ENCODE assay signal across 1 cellular context in the genomic region with DNA sequence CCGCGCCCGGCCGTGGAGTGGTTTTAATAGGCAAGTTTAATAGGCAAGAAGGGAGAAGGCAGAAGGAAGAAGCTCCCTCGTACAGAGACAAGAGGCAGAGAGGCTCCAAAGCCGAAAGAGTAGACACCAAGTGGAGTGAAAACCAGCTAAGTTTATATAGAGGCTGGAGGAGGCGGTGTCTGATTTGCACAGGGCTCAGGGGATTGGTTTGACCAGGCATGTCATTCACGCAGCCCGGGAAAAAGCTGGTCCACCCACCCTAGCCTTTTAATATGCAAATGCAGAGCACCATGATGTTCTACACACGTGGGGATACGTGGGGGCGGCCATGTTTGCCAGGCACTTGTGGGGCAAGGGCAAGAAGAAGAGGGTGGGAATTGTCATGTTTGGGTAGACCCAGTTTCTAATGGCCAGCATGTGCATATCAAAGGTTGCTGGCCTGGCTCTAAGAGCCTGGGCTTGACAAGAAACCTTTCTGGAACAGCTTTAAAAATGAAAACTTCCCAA.
TF ChIP-seq lines count a peak whose summit lies in the region.

No MANE protein-coding gene starts in this region.

TF ChIP-seq in GM23338, 12 proteins besides CTCF, POLR2A, EP300 and RAD21 (continued from another document):
- TF ChIP-seq, protein P1, sequence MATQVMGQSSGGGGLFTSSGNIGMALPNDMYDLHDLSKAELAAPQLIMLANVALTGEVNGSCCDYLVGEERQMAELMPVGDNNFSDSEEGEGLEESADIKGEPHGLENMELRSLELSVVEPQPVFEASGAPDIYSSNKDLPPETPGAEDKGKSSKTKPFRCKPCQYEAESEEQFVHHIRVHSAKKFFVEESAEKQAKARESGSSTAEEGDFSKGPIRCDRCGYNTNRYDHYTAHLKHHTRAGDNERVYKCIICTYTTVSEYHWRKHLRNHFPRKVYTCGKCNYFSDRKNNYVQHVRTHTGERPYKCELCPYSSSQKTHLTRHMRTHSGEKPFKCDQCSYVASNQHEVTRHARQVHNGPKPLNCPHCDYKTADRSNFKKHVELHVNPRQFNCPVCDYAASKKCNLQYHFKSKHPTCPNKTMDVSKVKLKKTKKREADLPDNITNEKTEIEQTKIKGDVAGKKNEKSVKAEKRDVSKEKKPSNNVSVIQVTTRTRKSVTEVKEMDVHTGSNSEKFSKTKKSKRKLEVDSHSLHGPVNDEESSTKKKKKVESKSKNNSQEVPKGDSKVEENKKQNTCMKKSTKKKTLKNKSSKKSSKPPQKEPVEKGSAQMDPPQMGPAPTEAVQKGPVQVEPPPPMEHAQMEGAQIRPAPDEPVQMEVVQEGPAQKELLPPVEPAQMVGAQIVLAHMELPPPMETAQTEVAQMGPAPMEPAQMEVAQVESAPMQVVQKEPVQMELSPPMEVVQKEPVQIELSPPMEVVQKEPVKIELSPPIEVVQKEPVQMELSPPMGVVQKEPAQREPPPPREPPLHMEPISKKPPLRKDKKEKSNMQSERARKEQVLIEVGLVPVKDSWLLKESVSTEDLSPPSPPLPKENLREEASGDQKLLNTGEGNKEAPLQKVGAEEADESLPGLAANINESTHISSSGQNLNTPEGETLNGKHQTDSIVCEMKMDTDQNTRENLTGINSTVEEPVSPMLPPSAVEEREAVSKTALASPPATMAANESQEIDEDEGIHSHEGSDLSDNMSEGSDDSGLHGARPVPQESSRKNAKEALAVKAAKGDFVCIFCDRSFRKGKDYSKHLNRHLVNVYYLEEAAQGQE (IDR thresholded peaks at IDR 0.05; ENCODE audit: unreplicated experiment) = no peak
